In genomic region chr1:41906977-41907376, GRCh38 we compare ENCODE assay signal across 25 cellular contexts.
"Had no signal": no experiment of that assay in that cellular context is flagged by ENCODE, and none has a peak within 500 bp of the region (broad histone marks: within the 10 kb centered on the region; RNA-seq: fewer than 3 reads in every experiment).

No MANE protein-coding gene starts in this region.

- H3K27ac Mint-ChIP-seq: activated CD4-positive, alpha-beta memory T cell treated with anti-CD3 and anti-CD28 coated beads, Interleukin-2, amount 10 ng/mL, durations not matched to agents 7 days and 5 days; activated CD4-positive, alpha-beta T cell treated with anti-CD3 and anti-CD28 coated beads, Interleukin-2, amount 10 ng/mL, durations not matched to agents 24 days and 14 days; activated naive CD4-positive, alpha-beta T cell treated with anti-CD3 and anti-CD28 coated beads, Interleukin-2, amount 50 U/mL, for 72 hours; activated T-helper 2 cell treated with anti-CD3 and anti-CD28 coated beads, Interferon-gamma antibody, Interleukin-2, Interleukin-4, amounts not matched to agents 10 μg/mL and 5 μg/mL and 100 μg/mL, durations not matched to agents 14 hours and 24 hours and 36 hours; dendritic cell treated with granulocyte-macrophage colony-stimulating factor and Interleukin-4, amounts not matched to agents 40 ng/mL and 50 ng/mL, for 4 days had no signal

- H3K9me3 Mint-ChIP-seq: dendritic cell treated with granulocyte-macrophage colony-stimulating factor and Interleukin-4, amounts not matched to agents 40 ng/mL and 50 ng/mL, for 4 days had no signal

- H3K9me3 ChIP-seq: breast epithelium, left lung, lower lobe of right lung, mucosa of descending colon, suprapubic skin, tibial artery had no signal

- H3K4me3 ChIP-seq: breast epithelium, left lung, lower lobe of right lung, mucosa of descending colon, suprapubic skin, tibial artery had no signal

- ATAC-seq: activated CD4-positive, CD25-positive, alpha-beta regulatory T cell treated with anti-CD3 and anti-CD28 coated beads, Interleukin-2, amount 50 U/mL, for 24 hours; activated naive CD4-positive, alpha-beta T cell treated with anti-CD3 and anti-CD28 coated beads, Interleukin-2, amount 50 U/mL, for 72 hours; left lung; lower lobe of right lung; mucosa of descending colon; natural killer cell treated with Interleukin-12 subunit alpha and Interleukin-12 subunit beta and Interleukin-15 and Interleukin-18, amount 100 ng/mL, for 72 hours; right cardiac atrium had no signal

- H3K4me1 ChIP-seq: breast epithelium, suprapubic skin had no signal

- H3K4me3 Mint-ChIP-seq: activated CD4-positive, alpha-beta memory T cell treated with anti-CD3 and anti-CD28 coated beads, Interleukin-2, amount 10 ng/mL, durations not matched to agents 7 days and 5 days; activated CD4-positive, alpha-beta T cell treated with anti-CD3 and anti-CD28 coated beads, Interleukin-2, amount 10 ng/mL, durations not matched to agents 24 days and 14 days; dendritic cell treated with granulocyte-macrophage colony-stimulating factor and Interleukin-4, amounts not matched to agents 40 ng/mL and 50 ng/mL, for 4 days had no signal

- H3K27me3 ChIP-seq: breast epithelium, left lung, suprapubic skin, tibial artery had no signal

- H3K27me3 Mint-ChIP-seq: activated CD4-positive, alpha-beta memory T cell treated with anti-CD3 and anti-CD28 coated beads, Interleukin-2, amount 10 ng/mL, durations not matched to agents 7 days and 5 days; natural killer cell treated with Interleukin-12 subunit alpha and Interleukin-12 subunit beta and Interleukin-15 and Interleukin-18, amount 100 ng/mL, for 72 hours had no signal

- DNase-seq: activated CD4-positive, alpha-beta memory T cell treated with anti-CD3 and anti-CD28 coated beads, Interleukin-2, amount 10 ng/mL, durations not matched to agents 7 days and 5 days; activated naive CD4-positive, alpha-beta T cell; activated T-cell treated with anti-CD3 and anti-CD28 coated beads, Interleukin-2, amount 50 U/mL, for 48 hours; central memory CD4-positive, alpha-beta T cell; effector CD4-positive, alpha-beta T cell; left lung; lower lobe of right lung; mucosa of descending colon; posterior cingulate gyrus; right cardiac atrium; stimulated activated CD4-positive, alpha-beta T cell treated with anti-CD3 and anti-CD28 coated beads, Interleukin-15, amount 100 ng/mL, for 24 hours; stimulated activated CD4-positive, alpha-beta T cell treated with anti-CD3 and anti-CD28 coated beads, Interleukin-2, amount 100 ng/mL, for 24 hours; stimulated activated naive CD4-positive, alpha-beta T cell; T-helper 9 cell; tibial artery; WERI-Rb-1 had no signal

- H3K27ac ChIP-seq: breast epithelium, epithelial cell of prostate, left lung, lower lobe of right lung, suprapubic skin, tibial artery, WERI-Rb-1 had no signal

- H3K36me3 ChIP-seq: breast epithelium, left lung, lower lobe of right lung, suprapubic skin, tibial artery, WERI-Rb-1 had no signal
